In the genomic region with DNA sequence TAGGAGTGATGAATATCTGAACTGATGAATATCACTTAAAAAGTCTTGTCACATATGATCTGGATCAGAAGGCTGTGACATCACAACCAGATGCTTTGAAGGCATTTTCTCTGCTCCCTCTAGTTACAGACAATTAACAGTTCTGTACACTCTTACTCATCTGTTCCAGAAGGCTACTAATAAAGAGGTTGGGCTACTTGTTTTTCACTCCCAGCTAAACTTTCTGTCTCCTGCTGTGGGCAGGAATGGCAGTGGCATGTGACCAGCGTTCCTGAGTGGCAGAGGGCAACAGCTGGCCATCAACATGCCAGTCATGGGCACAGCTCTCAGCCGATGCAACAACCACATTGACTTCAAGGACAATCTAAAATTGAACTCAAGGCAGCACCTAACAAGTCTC, we compare ENCODE assay signal across 12 cellular contexts.
DNase-seq lines count a peak whose midpoint lies in the region; ATAC-seq and TF ChIP-seq lines count a peak whose summit lies in the region.
"Had no signal": no experiment of that assay in that cellular context is flagged by ENCODE, and none has a peak within 500 bp of the region (broad histone marks: within the 10 kb centered on the region; RNA-seq: fewer than 3 reads in every experiment).

No MANE protein-coding gene starts in this region.

- peaks cover 54% of the 10 kb centered on the region for H3K4me1 ChIP-seq in A673 (ENCODE audit: insufficient read depth, low read length, poor library complexity, severe bottlenecking)
- peaks cover 3% of the 10 kb centered on the region for H3K4me1 ChIP-seq in colonic mucosa

- H3K27ac ChIP-seq in A673 (ENCODE audit: low read depth, low read length, poor library complexity, severe bottlenecking) (peak overlapping the region; percentile 46), HL-60 (replicated peaks) (peak overlapping the region; percentile 72), colonic mucosa (no peak overlapping the region)
- H3K27ac ChIP-seq: PC-9 had no signal

- DNase-seq in A673 (ENCODE audit: low spot score) (no peak), HL-60 (ENCODE audit: low read depth in 1 of 2, low spot score in 1 of 2) (no peak), endothelial cell (ENCODE audit: low spot score) (no peak), naive B cell (no peak), colonic mucosa (no peak), AG20443 (ENCODE audit: low spot score) (no peak), NCI-H1930 (lab: John Stamatoyannopoulos, UW) (no peak)
- DNase-seq: KBM-7, NCI-H2107, PC-9, T1000 had no signal

- H3K9ac ChIP-seq in colonic mucosa (ENCODE audit: low read depth in 2 of 2, low read length in 2 of 2), result no peak overlapping the region

- H3K4me1 Mint-ChIP-seq in endothelial cell (ENCODE audit: unreplicated experiment), result peaks cover 64% of the 10 kb centered on the region
- H3K4me1 Mint-ChIP-seq in naive B cell, result peaks cover 58 to 82% (median 74%) of the 10 kb centered on the region in 3 donors

- H3K27ac Mint-ChIP-seq in endothelial cell (ENCODE audit: unreplicated experiment) (peak overlapping the region; percentile 94), naive B cell (peak overlapping the region; percentile 62 to 82 (median 80))

- H3K27me3 ChIP-seq in A673 (replicated peaks; ENCODE audit: insufficient read depth, low read depth, low read length, poor library complexity), result no peaks in the 10 kb centered on the region
- H3K27me3 ChIP-seq in HL-60 (ENCODE audit: insufficient read depth, poor library complexity, severe bottlenecking), result no peaks in the 10 kb centered on the region
- H3K27me3 ChIP-seq in colonic mucosa, result no peaks in the 10 kb centered on the region

- BruUV-seq in A673 (replicated peaks; lab: Mats Ljungman, UMichigan), result no TSS peak

- intact Hi-C loops in A673 (cut with micrococcal nuclease; ENCODE audit: unreplicated experiment), result no loop called here
- intact Hi-C loops in colonic mucosa (cut with DNase I), result no loop called here

- H3K36me3 Mint-ChIP-seq in endothelial cell (ENCODE audit: low read depth, unreplicated experiment) (peaks cover 27% of the 10 kb centered on the region), naive B cell (peaks cover 8 to 21% of the 10 kb centered on the region in 2 donors)

- POLR2A ChIA-PET in A673 (lab: Charles Lee; ENCODE audit: low non-redundant PET), result no interaction called here

- peaks cover 5% of the 10 kb centered on the region for H3K36me3 ChIP-seq in A673 (ENCODE audit: insufficient read depth, low read length, poor library complexity, severe bottlenecking)
- no peaks in the 10 kb centered on the region for H3K36me3 ChIP-seq in colonic mucosa

- H3K9me3 Mint-ChIP-seq in endothelial cell (ENCODE audit: unreplicated experiment) (no peaks in the 10 kb centered on the region), naive B cell (no peaks in the 10 kb centered on the region)

- H3K9me3 ChIP-seq in A673 (ENCODE audit: low read depth, low read length, poor library complexity, severe bottlenecking) (no peaks in the 10 kb centered on the region), colonic mucosa (no peaks in the 10 kb centered on the region)

- no peak for TF ChIP-seq CTCF in A673 (conservative IDR thresholded peaks at IDR 0.05; ENCODE audit: low read depth, low read length)
- no peak for TF ChIP-seq CTCF in HL-60 (IDR thresholded peaks at IDR 0.05; ENCODE audit: insufficient read depth, low read length)
- no peak for TF ChIP-seq CTCF in endothelial cell (IDR thresholded peaks at IDR 0.05; ENCODE audit: unreplicated experiment)
- no peak for TF ChIP-seq CTCF in colonic mucosa (IDR thresholded peaks at IDR 0.05)

- H3K4me3 Mint-ChIP-seq in endothelial cell (ENCODE audit: unreplicated experiment), result no peak overlapping the region
- H3K4me3 Mint-ChIP-seq in naive B cell, result no peak overlapping the region

- ATAC-seq in naive B cell (ENCODE audit: low read depth in 2 of 2) (no peak), HG03039 (IDR thresholded peaks at IDR 0.05; ENCODE audit: unreplicated experiment) (no peak)

- H3K4me3 ChIP-seq in A673 (ENCODE audit: low read depth, low read length, poor library complexity, severe bottlenecking) (no peak overlapping the region), HL-60 (replicated peaks; ENCODE audit: insufficient read depth, low read length) (no peak overlapping the region), colonic mucosa (no peak overlapping the region)
- H3K4me3 ChIP-seq: PC-9 had no signal

- CTCF ChIA-PET in A673 (lab: Charles Lee), result no interaction called here

- H3K27me3 Mint-ChIP-seq in endothelial cell (ENCODE audit: unreplicated experiment) (peaks cover 7% of the 10 kb centered on the region), naive B cell (no peaks in the 10 kb centered on the region)
